In the genomic region with DNA sequence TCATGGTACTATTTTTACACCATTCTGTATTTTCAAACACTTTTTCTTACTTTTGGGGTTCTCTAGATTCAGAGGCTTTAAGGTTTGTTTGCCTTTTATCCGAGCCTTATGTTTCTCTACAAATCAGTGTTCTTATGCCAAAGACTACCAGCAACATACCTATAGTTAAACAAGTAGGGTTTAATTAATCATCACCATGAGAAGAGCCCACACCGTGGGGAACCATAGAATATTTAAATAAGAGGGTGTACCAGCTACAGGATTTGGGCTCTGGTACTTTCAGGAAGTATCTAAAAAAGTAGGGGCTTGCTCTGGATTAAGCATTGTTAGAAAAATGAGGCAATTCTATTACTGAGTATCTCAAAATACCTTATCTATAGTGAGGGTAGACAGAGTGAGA, we compare ENCODE assay signal across 34 cellular contexts. TPM values are rescaled to one million over a fixed set of nuclear protein-coding genes. Genes with fewer than 3 reads are reported as not detected.
"Had no signal": no experiment of that assay in that cellular context is flagged by ENCODE, and none has a peak within 500 bp of the region (broad histone marks: within the 10 kb centered on the region; RNA-seq: fewer than 3 reads in every experiment).

No MANE protein-coding gene starts in this region.

- ATAC-seq: naive thymus-derived CD8-positive, alpha-beta T cell; natural killer cell treated with Interleukin-12 subunit alpha and Interleukin-12 subunit beta and Interleukin-15 and Interleukin-18, amount 100 ng/mL, for 72 hours; psoas muscle; right cardiac atrium; sciatic nerve; stimulated activated effector memory CD8-positive, alpha-beta T cell treated with anti-CD3 and anti-CD28 coated beads, Interleukin-12 subunit alpha, Interleukin-12 subunit beta, amount 100 ng/mL, for 72 hours; stimulated activated naive B cell treated with anti-CD40 and anti-IgM and Interleukin-4, amounts not matched to agents 10 μg/mL and 1 μg/mL and 100 μg/mL, for 72 hours had no signal

- H3K27ac ChIP-seq: ovary, parathyroid adenoma, psoas muscle, skin epidermis, stomach, thoracic aorta, thyroid gland, tibial nerve, upper lobe of left lung, vagina had no signal

- H3K9me3 Mint-ChIP-seq: natural killer cell treated with Interleukin-12 subunit alpha and Interleukin-12 subunit beta and Interleukin-15 and Interleukin-18, amount 100 ng/mL, for 72 hours had no signal

- H3K27me3 Mint-ChIP-seq: natural killer cell treated with Interleukin-12 subunit alpha and Interleukin-12 subunit beta and Interleukin-15 and Interleukin-18, amount 100 ng/mL, for 72 hours; progenitor cell of endocrine pancreas; stimulated activated naive B cell treated with anti-CD40 and anti-IgM and Interleukin-4, amounts not matched to agents 10 μg/mL and 1 μg/mL and 100 μg/mL, for 72 hours; stimulated activated naive CD8-positive, alpha-beta T cell treated with anti-CD3 and anti-CD28 coated beads, Interleukin-15, Interleukin-2, amounts not matched to agents 100 ng/mL and 50 ng/mL, for 24 hours had no signal

- H3K27ac Mint-ChIP-seq: naive thymus-derived CD8-positive, alpha-beta T cell; natural killer cell treated with Interleukin-12 subunit alpha and Interleukin-12 subunit beta and Interleukin-15 and Interleukin-18, amount 100 ng/mL, for 72 hours; nephron progenitor cell; progenitor cell of endocrine pancreas; stimulated activated effector memory CD8-positive, alpha-beta T cell treated with anti-CD3 and anti-CD28 coated beads, Interleukin-12 subunit alpha, Interleukin-12 subunit beta, amount 100 ng/mL, for 72 hours; stimulated activated naive B cell treated with anti-CD40 and anti-IgM and Interleukin-4, amounts not matched to agents 10 μg/mL and 1 μg/mL and 100 μg/mL, for 72 hours; stimulated activated naive CD8-positive, alpha-beta T cell treated with anti-CD3 and anti-CD28 coated beads, Interleukin-15, Interleukin-2, amounts not matched to agents 100 ng/mL and 50 ng/mL, for 24 hours had no signal

- H3K27me3 ChIP-seq: ovary, stomach, thyroid gland, tibial nerve, upper lobe of left lung, vagina had no signal

- H3K9ac ChIP-seq: parathyroid adenoma had no signal

- FAIRE-seq: urothelium cell line had no signal

- H3K4me3 ChIP-seq: ovary, psoas muscle, skin epidermis, stomach, thoracic aorta, thyroid gland, tibial nerve, upper lobe of left lung, vagina had no signal

- DNase-seq: naive thymus-derived CD8-positive, alpha-beta T cell; nephron progenitor cell; occipital lobe; ovary; posterior cingulate gyrus; psoas muscle; right cardiac atrium; stimulated activated CD4-positive, alpha-beta T cell treated with anti-CD3 and anti-CD28 coated beads, Interleukin-15, amount 100 ng/mL, for 24 hours; stimulated activated CD4-positive, alpha-beta T cell treated with anti-CD3 and anti-CD28 coated beads, Interleukin-2, amount 100 ng/mL, for 24 hours; stimulated activated CD4-positive, alpha-beta T cell treated with anti-CD3 and anti-CD28 coated beads, Interleukin-2, amount 100 ng/mL, for 48 hours; stimulated activated CD4-positive, alpha-beta T cell treated with anti-CD3 and anti-CD28 coated beads, Interleukin-4, amount 100 ng/mL, for 24 hours; stimulated activated naive B cell treated with anti-CD40 and anti-IgM and Interleukin-4, amounts not matched to agents 10 μg/mL and 1 μg/mL and 100 μg/mL, for 72 hours; stimulated activated naive CD4-positive, alpha-beta T cell treated with Interleukin-2 at 50 U/mL for 16 hours; stomach; thyroid gland; trophoblast cell; upper lobe of left lung had no signal

- H3K9me3 ChIP-seq: ovary, psoas muscle, thoracic aorta, thyroid gland, upper lobe of left lung, vagina had no signal

- H3K4me3 Mint-ChIP-seq: naive thymus-derived CD8-positive, alpha-beta T cell; natural killer cell treated with Interleukin-12 subunit alpha and Interleukin-12 subunit beta and Interleukin-15 and Interleukin-18, amount 100 ng/mL, for 72 hours; nephron progenitor cell; neural crest cell; stimulated activated effector memory CD8-positive, alpha-beta T cell treated with anti-CD3 and anti-CD28 coated beads, Interleukin-12 subunit alpha, Interleukin-12 subunit beta, amount 100 ng/mL, for 72 hours; stimulated activated naive B cell treated with anti-CD40 and anti-IgM and Interleukin-4, amounts not matched to agents 10 μg/mL and 1 μg/mL and 100 μg/mL, for 72 hours; stimulated activated naive CD8-positive, alpha-beta T cell treated with anti-CD3 and anti-CD28 coated beads, Interleukin-15, Interleukin-2, amounts not matched to agents 100 ng/mL and 50 ng/mL, for 24 hours had no signal

- H3K4me1 Mint-ChIP-seq: naive thymus-derived CD8-positive, alpha-beta T cell; nephron progenitor cell; neural crest cell; stimulated activated effector memory CD8-positive, alpha-beta T cell treated with anti-CD3 and anti-CD28 coated beads, Interleukin-12 subunit alpha, Interleukin-12 subunit beta, amount 100 ng/mL, for 72 hours; stimulated activated naive B cell treated with anti-CD40 and anti-IgM and Interleukin-4, amounts not matched to agents 10 μg/mL and 1 μg/mL and 100 μg/mL, for 72 hours had no signal

- H3K36me3 Mint-ChIP-seq: naive thymus-derived CD8-positive, alpha-beta T cell; natural killer cell treated with Interleukin-12 subunit alpha and Interleukin-12 subunit beta and Interleukin-15 and Interleukin-18, amount 100 ng/mL, for 72 hours; stimulated activated effector memory CD8-positive, alpha-beta T cell treated with anti-CD3 and anti-CD28 coated beads, Interleukin-12 subunit alpha, Interleukin-12 subunit beta, amount 100 ng/mL, for 72 hours; stimulated activated naive B cell treated with anti-CD40 and anti-IgM and Interleukin-4, amounts not matched to agents 10 μg/mL and 1 μg/mL and 100 μg/mL, for 72 hours had no signal

- H2AFZ ChIP-seq: parathyroid adenoma had no signal

- H3K4me1 ChIP-seq: parathyroid adenoma, psoas muscle, stomach, thyroid gland, tibial nerve, upper lobe of left lung, vagina had no signal

- H3K79me2 ChIP-seq: parathyroid adenoma had no signal

- H3K36me3 ChIP-seq: ovary, stomach, thoracic aorta, thyroid gland, tibial nerve, upper lobe of left lung, vagina had no signal

RNA-seq across cellular contexts. Expression of a gene that starts 25.7 kb away (rescaled TPM):
- total RNA-seq: naive thymus-derived CD8-positive, alpha-beta T cell; natural killer cell treated with Interleukin-12 subunit alpha and Interleukin-12 subunit beta and Interleukin-15 and Interleukin-18, amount 100 ng/mL, for 72 hours; neural crest cell; occipital lobe; osteoblast; ovary; progenitor cell of endocrine pancreas; psoas muscle; renal cortical epithelial cell; right cardiac atrium; sciatic nerve; stomach; subcutaneous adipose tissue; temporal lobe; thoracic aorta; thyroid gland; tibial nerve; upper lobe of left lung; ureter; vagina had no signal
- polyA plus RNA-seq: naive thymus-derived CD8-positive, alpha-beta T cell; ovary; psoas muscle; right cardiac atrium; stomach had no signal

RNA-seq across cellular contexts. Expression of a gene that starts 42.2 kb away (rescaled TPM):
- total RNA-seq: naive thymus-derived CD8-positive, alpha-beta T cell; natural killer cell treated with Interleukin-12 subunit alpha and Interleukin-12 subunit beta and Interleukin-15 and Interleukin-18, amount 100 ng/mL, for 72 hours; neural crest cell; psoas muscle; renal cortical epithelial cell; sciatic nerve; subcutaneous adipose tissue; thoracic aorta; thyroid gland; tibial nerve; upper lobe of left lung; ureter; vagina had no signal
- polyA plus RNA-seq: naive thymus-derived CD8-positive, alpha-beta T cell; ovary; psoas muscle; right cardiac atrium; stomach had no signal

RNA-seq across cellular contexts. Expression of a gene that starts 53.6 kb away (rescaled TPM):
- total RNA-seq: naive thymus-derived CD8-positive, alpha-beta T cell; natural killer cell treated with Interleukin-12 subunit alpha and Interleukin-12 subunit beta and Interleukin-15 and Interleukin-18, amount 100 ng/mL, for 72 hours; neural crest cell; occipital lobe; osteoblast; ovary; progenitor cell of endocrine pancreas; psoas muscle; renal cortical epithelial cell; right cardiac atrium; sciatic nerve; stomach; subcutaneous adipose tissue; temporal lobe; thoracic aorta; thyroid gland; tibial nerve; upper lobe of left lung; ureter; vagina had no signal
- polyA plus RNA-seq: naive thymus-derived CD8-positive, alpha-beta T cell; ovary; psoas muscle; right cardiac atrium; stomach had no signal
